ENCODE assay signal across 12 cellular contexts in genomic region chr18:44594779-44595467, GRCh38.
DNase-seq lines count a peak whose midpoint lies in the region; FAIRE-seq and TF ChIP-seq lines count a peak whose summit lies in the region.
"Had no signal": no experiment of that assay in that cellular context is flagged by ENCODE, and none has a peak within 500 bp of the region (broad histone marks: within the 10 kb centered on the region; RNA-seq: fewer than 3 reads in every experiment).

No MANE protein-coding gene starts in this region.

- H3K4me3 ChIP-seq in coronary artery, result no peak overlapping the region
- no peak overlapping the region for H3K4me3 ChIP-seq in keratinocyte (ENCODE audit: control insufficient read depth in 2 of 3, extremely low read depth in 1 of 3, insufficient read depth in 2 of 3, low read depth in 1 of 3, low read length in 3 of 3)
- no peak overlapping the region for H3K4me3 ChIP-seq in BE2C (ENCODE audit: low read depth, low read length)
- H3K4me3 ChIP-seq: HAP-1, psoas muscle had no signal

- peak; percentile 41 for DNase-seq in A172 (ENCODE audit: low spot score)
- DNase-seq in LHCN-M2 (ENCODE audit: low read depth), result peak; percentile 72
- no peak for DNase-seq in coronary artery (ENCODE audit: low spot score)
- DNase-seq in keratinocyte (ENCODE audit: low read depth, low spot score), result no peak
- no peak for DNase-seq in activated CD8-positive, alpha-beta memory T cell treated with anti-CD3 and anti-CD28 coated beads, Interleukin-2, amount 50 U/mL, for 48 hours
- DNase-seq in SW 1271 (lab: John Stamatoyannopoulos, UW), result no peak
- DNase-seq in BE2C, result no peak
- no peak for DNase-seq in stimulated activated CD4-positive, alpha-beta T cell treated with anti-CD3 and anti-CD28 coated beads, Interleukin-12 subunit alpha, Interleukin-12 subunit beta, amount 100 ng/mL, for 4 hours
- DNase-seq: activated CD4-positive, alpha-beta T cell treated with anti-CD3 and anti-CD28 coated beads, Interleukin-2, amount 50 U/mL, for 48 hours; left colon; psoas muscle had no signal

- H3K27me3 ChIP-seq in keratinocyte (ENCODE audit: control insufficient read depth, extremely low read depth, insufficient read depth, low read length) (no peaks in the 10 kb centered on the region), BE2C (no peaks in the 10 kb centered on the region)

- peak overlapping the region; percentile 32 to 51 for H3K27ac ChIP-seq in coronary artery
- no peak overlapping the region for H3K27ac ChIP-seq in keratinocyte (ENCODE audit: control insufficient read depth, insufficient read depth, low read length)
- H3K27ac ChIP-seq: psoas muscle had no signal

- H3K9me1 ChIP-seq in keratinocyte (ENCODE audit: control insufficient read depth, extremely low read depth, insufficient read depth, low read length), result no peaks in the 10 kb centered on the region

- no peak overlapping the region for H3K4me2 ChIP-seq in keratinocyte (ENCODE audit: control insufficient read depth, extremely low read depth, insufficient read depth, low read depth, low read length)

- H3K79me2 ChIP-seq in keratinocyte (ENCODE audit: control insufficient read depth, insufficient read depth, low read length), result no peaks in the 10 kb centered on the region

- H3K9me3 ChIP-seq in keratinocyte (ENCODE audit: control insufficient read depth, low read depth, low read length), result no peaks in the 10 kb centered on the region
- no peaks in the 10 kb centered on the region for H3K9me3 ChIP-seq in BE2C
- H3K9me3 ChIP-seq: HAP-1, psoas muscle had no signal

- TF ChIP-seq CTCF in coronary artery (IDR thresholded peaks at IDR 0.05) (no peak), keratinocyte (optimal IDR thresholded peaks at IDR 0.05 in 1 of 3, IDR thresholded peaks at IDR 0.05 in 1 of 3, conservative IDR thresholded peaks at IDR 0.05 in 1 of 3; ENCODE audit: extremely low read depth in 1 of 3, insufficient read depth in 2 of 3, low read length in 3 of 3) (no peak), BE2C (IDR thresholded peaks at IDR 0.05; ENCODE audit: low read depth, low read length) (no peak)

- H3K9ac ChIP-seq in keratinocyte (ENCODE audit: control insufficient read depth, extremely low read depth, insufficient read depth, low read length), result no peak overlapping the region

- H3K36me3 ChIP-seq in keratinocyte (ENCODE audit: control insufficient read depth in 2 of 2, extremely low read depth in 1 of 2, insufficient read depth in 2 of 2, low read length in 2 of 2), result no peaks in the 10 kb centered on the region
- H3K36me3 ChIP-seq in BE2C, result no peaks in the 10 kb centered on the region
- H3K36me3 ChIP-seq: HAP-1 had no signal

- H2AFZ ChIP-seq in keratinocyte (ENCODE audit: control insufficient read depth, low read length), result no peak overlapping the region

- H3K4me1 ChIP-seq in keratinocyte (ENCODE audit: control insufficient read depth, extremely low read depth, insufficient read depth, low read length), result peaks cover 12% of the 10 kb centered on the region
- no peaks in the 10 kb centered on the region for H3K4me1 ChIP-seq in BE2C
- H3K4me1 ChIP-seq: psoas muscle had no signal

- dilution Hi-C loops in keratinocyte (cut with MboI; ENCODE audit: extremely low pct_ligation_motif_present, low sequenced_read_pairs), result no loop called here

- peak; percentile 91 for FAIRE-seq in keratinocyte (lab: Jason Lieb, UNC)

- H4K20me1 ChIP-seq in keratinocyte (ENCODE audit: control insufficient read depth, extremely low read depth, insufficient read depth, low read length), result no peaks in the 10 kb centered on the region

Comparison
In these comparisons a context has a peak if more than half of its experiments do, and no peak if none do; other contexts are left out.
1. DNase-seq: peak in A172 (single experiment) and LHCN-M2 (single experiment); none in coronary artery (single experiment), keratinocyte (single experiment), activated CD8-positive, alpha-beta memory T cell treated with anti-CD3 and anti-CD28 coated beads, Interleukin-2, amount 50 U/mL, for 48 hours (single experiment), SW 1271 (0 of 2), BE2C (single experiment) and stimulated activated CD4-positive, alpha-beta T cell treated with anti-CD3 and anti-CD28 coated beads, Interleukin-12 subunit alpha, Interleukin-12 subunit beta, amount 100 ng/mL, for 4 hours (single experiment).